1 cellular context compared by ENCODE assay signal in genomic region chr1:145425436-145426029, GRCh38.
TF ChIP-seq lines count a peak whose summit lies in the region.

NBPF20 (minus strand) TSS chr1:145425603; CDS start chr1:145405272, 20,331 bp downstream.

TF ChIP-seq in HepG2, 621 proteins besides CTCF, POLR2A, EP300 and RAD21 (continued from another document and continues in another):
- TF ChIP-seq ARID5B (CRISPR knock-in tag; IDR thresholded peaks at IDR 0.05) (peak; percentile 35; the same call in 1 of the 2 replicates), POLR2AphosphoS5 (IDR thresholded peaks at IDR 0.05; ENCODE audit: low read depth, low read length) (peak; percentile 54), ZNF781 (CRISPR knock-in tag; IDR thresholded peaks at IDR 0.05; ENCODE audit: borderline replicate concordance, not compliant biosample characterization) (no peak), ZC3H13 (CRISPR knock-in tag; IDR thresholded peaks at IDR 0.05) (no peak), MXD3 (CRISPR knock-in tag; IDR thresholded peaks at IDR 0.05) (peak; percentile 39; the same call in 1 of the 2 replicates), PHF8 (CRISPR knock-in tag; IDR thresholded peaks at IDR 0.05) (peak; percentile 69), TAF1 (CRISPR knock-in tag; IDR thresholded peaks at IDR 0.05) (peak; percentile 58; the same call in 1 of the 2 replicates), MAX (IDR thresholded peaks at IDR 0.05) (0 out of 2 replicates have a peak, but pooled peaks have one; percentile 48), ZNF710 (CRISPR knock-in tag; IDR thresholded peaks at IDR 0.05; ENCODE audit: borderline replicate concordance) (peak; percentile 83; the same call in 1 of the 2 replicates), HOXA5 (CRISPR knock-in tag; IDR thresholded peaks at IDR 0.05) (peak; percentile 52; the same call in 1 of the 2 replicates), ZFP91 (CRISPR knock-in tag; IDR thresholded peaks at IDR 0.05; ENCODE audit: borderline replicate concordance) (peak; percentile 97), ZNF556 (CRISPR knock-in tag; IDR thresholded peaks at IDR 0.05; ENCODE audit: borderline replicate concordance) (peak; percentile 40; the same call in 1 of the 2 replicates), ARID4A (CRISPR knock-in tag; IDR thresholded peaks at IDR 0.05; ENCODE audit: borderline replicate concordance) (peak; percentile 61; the same call in 1 of the 2 replicates), ASH2L (IDR thresholded peaks at IDR 0.05; ENCODE audit: insufficient read length, low read depth, low read length) (peak; percentile 19), MIER3 (CRISPR knock-in tag; IDR thresholded peaks at IDR 0.05; ENCODE audit: borderline replicate concordance) (no peak), MAZ (IDR thresholded peaks at IDR 0.05; ENCODE audit: borderline replicate concordance, low read depth, low read length) (no peak), MAZ (CRISPR knock-in tag; IDR thresholded peaks at IDR 0.05; ENCODE audit: low read depth) (peak; percentile 52; the same call in 1 of the 2 replicates), RFXAP (CRISPR knock-in tag; IDR thresholded peaks at IDR 0.05; ENCODE audit: borderline replicate concordance) (no peak), TBX2 (CRISPR knock-in tag; IDR thresholded peaks at IDR 0.05; ENCODE audit: borderline replicate concordance) (0 out of 2 replicates have a peak, but pooled peaks have one; percentile 35), ZNF501 (CRISPR knock-in tag; IDR thresholded peaks at IDR 0.05) (0 out of 2 replicates have a peak, but pooled peaks have one; percentile 26), POGZ (CRISPR knock-in tag; IDR thresholded peaks at IDR 0.05) (0 out of 2 replicates have a peak, but pooled peaks have one; percentile 17), POLR2G (IDR thresholded peaks at IDR 0.05; ENCODE audit: low read depth, low read length) (peak; percentile 72), THAP11 (CRISPR knock-in tag; IDR thresholded peaks at IDR 0.05) (0 out of 2 replicates have a peak, but pooled peaks have one; percentile 14), ZNF510 (CRISPR knock-in tag; IDR thresholded peaks at IDR 0.05; ENCODE audit: low read depth) (peak; percentile 48; the same call in 1 of the 2 replicates), PHF21A (CRISPR knock-in tag; IDR thresholded peaks at IDR 0.05) (peak; percentile 33; the same call in 1 of the 2 replicates), FOXO1 (CRISPR knock-in tag; IDR thresholded peaks at IDR 0.05) (no peak), CHD2 (IDR thresholded peaks at IDR 0.05; ENCODE audit: low read depth, low read length) (no peak), RORA (CRISPR knock-in tag; IDR thresholded peaks at IDR 0.05) (no peak), ZFX (CRISPR knock-in tag; IDR thresholded peaks at IDR 0.05; ENCODE audit: low read depth) (peak; percentile 65), ZMYM4 (CRISPR knock-in tag; IDR thresholded peaks at IDR 0.05) (peak; percentile 39; the same call in 1 of the 2 replicates), PATZ1 (CRISPR knock-in tag; IDR thresholded peaks at IDR 0.05) (0 out of 2 replicates have a peak, but pooled peaks have one; percentile 8), KAT8 (CRISPR knock-in tag; IDR thresholded peaks at IDR 0.05) (peak; percentile 54), MYPOP (CRISPR knock-in tag; IDR thresholded peaks at IDR 0.05) (peak; percentile 97), UBTF (CRISPR knock-in tag; IDR thresholded peaks at IDR 0.05) (peak; percentile 58; the same call in 1 of the 2 replicates), HDAC1 (CRISPR knock-in tag; IDR thresholded peaks at IDR 0.05) (peak; percentile 11; the same call in 1 of the 2 replicates), YEATS2 (CRISPR knock-in tag; IDR thresholded peaks at IDR 0.05; ENCODE audit: borderline replicate concordance) (peak; percentile 65; the same call in 1 of the 2 replicates), KDM3A (CRISPR knock-in tag; IDR thresholded peaks at IDR 0.05; ENCODE audit: low read depth) (peak; percentile 49), ZNF253 (CRISPR knock-in tag; IDR thresholded peaks at IDR 0.05; ENCODE audit: borderline replicate concordance) (no peak), GABPA (IDR thresholded peaks at IDR 0.05; ENCODE audit: low read depth, low read length) (no peak), GABPA (CRISPR knock-in tag; IDR thresholded peaks at IDR 0.05; ENCODE audit: low read depth) (no peak), ZSCAN21 (CRISPR knock-in tag; IDR thresholded peaks at IDR 0.05; ENCODE audit: borderline replicate concordance) (0 out of 2 replicates have a peak, but pooled peaks have one; percentile 4), IRF1 (CRISPR knock-in tag; IDR thresholded peaks at IDR 0.05; ENCODE audit: low read depth) (no peak)
